Comparison of ENCODE assay signal across 10 cellular contexts in genomic region chr7:151225948-151226510, GRCh38. TPM values are rescaled to one million over a fixed set of nuclear protein-coding genes. Genes with fewer than 3 reads are reported as not detected.
DNase-seq lines count a peak whose midpoint lies in the region; ATAC-seq, FAIRE-seq and TF ChIP-seq lines count a peak whose summit lies in the region.
"Had no signal": no experiment of that assay in that cellular context is flagged by ENCODE, and none has a peak within 500 bp of the region (broad histone marks: within the 10 kb centered on the region; RNA-seq: fewer than 3 reads in every experiment).

No MANE protein-coding gene starts in this region.

- DNase-seq in heart left ventricle (no peak), Right ventricle myocardium superior (no peak), amniotic epithelial cell (ENCODE audit: low read depth) (peak; percentile 54), lower lobe of right lung (no peak), upper lobe of right lung (no peak), GM12891 (ENCODE audit: insufficient read length, low spot score) (no peak), midbrain (lab: John Stamatoyannopoulos, UW) (no peak)

- peaks cover 3 to 30% (median 20%) of the 10 kb centered on the region in 12 donors for H3K4me1 ChIP-seq in heart left ventricle
- H3K4me1 ChIP-seq in lower lobe of right lung, result peaks cover 22% of the 10 kb centered on the region
- H3K4me1 ChIP-seq in upper lobe of right lung, result peaks cover 18% of the 10 kb centered on the region

- ATAC-seq in heart left ventricle, result no peak
- no peak for ATAC-seq in Right ventricle myocardium superior (ENCODE audit: poor library complexity)
- ATAC-seq in lower lobe of right lung, result no peak
- no peak for ATAC-seq in upper lobe of right lung
- ATAC-seq in GM18907 (IDR thresholded peaks at IDR 0.05; ENCODE audit: unreplicated experiment), result no peak

- peaks cover 0 to 46% (median 40%) of the 10 kb centered on the region in 9 donors for H3K36me3 ChIP-seq in heart left ventricle
- H3K36me3 ChIP-seq in lower lobe of right lung, result peaks cover 43% of the 10 kb centered on the region
- peaks cover 37% of the 10 kb centered on the region for H3K36me3 ChIP-seq in upper lobe of right lung

- FAIRE-seq in GM12891 (lab: Jason Lieb, UNC), result no peak

- TF ChIP-seq CTCF in heart left ventricle (IDR thresholded peaks at IDR 0.05), result no peak
- no peak for TF ChIP-seq CTCF in lower lobe of right lung (IDR thresholded peaks at IDR 0.05)
- no peak for TF ChIP-seq CTCF in upper lobe of right lung (IDR thresholded peaks at IDR 0.05)

- intact Hi-C loops in heart left ventricle (cut with DNase I) (loop anchor here in 1 of 10 donors (10.0 kb wide), 1 partner anchor 171 kb away; the partner anchor contains the start of genes CDK5 and SLC4A2), Right ventricle myocardium superior (cut with DNase I) (no loop called here), lower lobe of right lung (cut with DNase I) (no loop called here), upper lobe of right lung (cut with DNase I) (no loop called here)

- TF ChIP-seq POLR2A in heart left ventricle (IDR thresholded peaks at IDR 0.05), result no peak
- TF ChIP-seq POLR2A in GM12891 (IDR thresholded peaks at IDR 0.05; ENCODE audit: low read depth, low read length), result no peak

- H3K9me3 ChIP-seq in heart left ventricle (no peaks in the 10 kb centered on the region), lower lobe of right lung (no peaks in the 10 kb centered on the region), upper lobe of right lung (no peaks in the 10 kb centered on the region)

- H3K4me3 ChIP-seq in heart left ventricle (peak overlapping the region; percentile 76 to 99 (median 89)), lower lobe of right lung (peak overlapping the region; percentile 90), upper lobe of right lung (peak overlapping the region; percentile 83)

- H3K27me3 ChIP-seq in heart left ventricle (no peaks in the 10 kb centered on the region), lower lobe of right lung (ENCODE audit: low read depth) (no peaks in the 10 kb centered on the region), upper lobe of right lung (no peaks in the 10 kb centered on the region)

- peak overlapping the region in 4 of 12 donors; percentile 69 to 87 (median 78) for H3K27ac ChIP-seq in heart left ventricle
- H3K27ac ChIP-seq in lower lobe of right lung, result no peak overlapping the region
- no peak overlapping the region for H3K27ac ChIP-seq in upper lobe of right lung

- WGBS in heart left ventricle, 4 donors, result 56 to 64% (median 61%) methylated on average over 8 of the region's 8 CpGs

TF ChIP-seq in GM12891, 5 proteins besides CTCF, POLR2A, EP300 and RAD21:
- TF ChIP-seq PAX5 (IDR thresholded peaks at IDR 0.05; ENCODE audit: insufficient read depth, low read length, severe bottlenecking) (no peak), SPI1 (IDR thresholded peaks at IDR 0.05; ENCODE audit: low read depth, low read length) (no peak), POLR2AphosphoS5 (IDR thresholded peaks at IDR 0.05; ENCODE audit: low read depth, low read length) (no peak), TAF1 (IDR thresholded peaks at IDR 0.05; ENCODE audit: low read depth, low read length) (no peak), POU2F2 (IDR thresholded peaks at IDR 0.05; ENCODE audit: low read depth, low read length) (no peak)

RNA-seq across cellular contexts. Expression of gene ABCF2, which starts 1.0 kb away (rescaled TPM):
- total RNA-seq in heart left ventricle, result 10 to 100 TPM; 23.7 to 48.8 (median 33.0) TPM
- 10 to 100 TPM; 15.9 to 58.4 TPM for polyA plus RNA-seq in heart left ventricle
- 23.9 TPM for total RNA-seq in Right ventricle myocardium superior
- 23.3 TPM for total RNA-seq in lower lobe of right lung
- total RNA-seq in upper lobe of right lung, result 26.3 TPM
- 29.6 TPM for polyA plus RNA-seq in GM12891 (2012; ENCODE audit: low read depth, missing spikeins)

RNA-seq across cellular contexts. Expression of gene CHPF2, which starts 6.3 kb away (rescaled TPM):
- total RNA-seq in heart left ventricle (10 to 100 TPM; 16.6 to 31.9 (median 18.3) TPM), Right ventricle myocardium superior (10.5 TPM), lower lobe of right lung (34.7 TPM), upper lobe of right lung (37.2 TPM)
- polyA plus RNA-seq in heart left ventricle, result 10 to 100 TPM; 11.4 to 26.4 TPM
- polyA plus RNA-seq in GM12891 (2012; ENCODE audit: low read depth, missing spikeins), result 17.7 TPM

RNA-seq across cellular contexts. Expression of gene H2BK1, which starts 15.7 kb away (rescaled TPM):
- not detected for total RNA-seq in heart left ventricle
- polyA plus RNA-seq in heart left ventricle, result not detected
- total RNA-seq in Right ventricle myocardium superior, result not detected
- not detected for total RNA-seq in lower lobe of right lung
- total RNA-seq in upper lobe of right lung, result not detected
- not detected for polyA plus RNA-seq in GM12891 (2012; ENCODE audit: low read depth, missing spikeins)
- total RNA-seq: mucosa of gallbladder, RPMI7951 had no signal

RNA-seq across cellular contexts. Expression of gene SMARCD3, which starts 22.5 kb away (rescaled TPM):
- 100 to 1,000 TPM in 2 of 9 donors, 10 to 100 TPM in 7; 59.7 to 108 (median 92.2) TPM for total RNA-seq in heart left ventricle
- 100 to 1,000 TPM in 1 of 2 donors, 10 to 100 TPM in 1; 61.1 to 100 TPM for polyA plus RNA-seq in heart left ventricle
- total RNA-seq in Right ventricle myocardium superior, result 131 TPM
- 53.1 TPM for total RNA-seq in lower lobe of right lung
- 61.5 TPM for total RNA-seq in upper lobe of right lung
- 4.5 TPM for polyA plus RNA-seq in GM12891 (2012; ENCODE audit: low read depth, missing spikeins)

RNA-seq across cellular contexts. Expression of gene ASB10, which starts 39.0 kb away (rescaled TPM):
- total RNA-seq in heart left ventricle (10 to 100 TPM; 13.1 to 36.4 (median 25.5) TPM), Right ventricle myocardium superior (42.6 TPM), lower lobe of right lung (not detected), upper lobe of right lung (not detected)
- 10 to 100 TPM in 1 of 2 donors, 1 to 10 TPM in 1; 6.9 to 37.1 TPM for polyA plus RNA-seq in heart left ventricle
- not detected for polyA plus RNA-seq in GM12891 (2012; ENCODE audit: low read depth, missing spikeins)
- total RNA-seq: mucosa of gallbladder, RPMI7951 had no signal
